In genomic region chr17:29597361-29598172, GRCh38 we compare ENCODE assay signal across 17 cellular contexts. TPM values are rescaled to one million over a fixed set of nuclear protein-coding genes. Genes with fewer than 3 reads are reported as not detected.
DNase-seq lines count a peak whose midpoint lies in the region; ATAC-seq, FAIRE-seq and TF ChIP-seq lines count a peak whose summit lies in the region.
"Had no signal": no experiment of that assay in that cellular context is flagged by ENCODE, and none has a peak within 500 bp of the region (broad histone marks: within the 10 kb centered on the region; RNA-seq: fewer than 3 reads in every experiment).

No MANE protein-coding gene starts in this region.

- no peak overlapping the region for H3K14ac ChIP-seq in H9 (ENCODE audit: insufficient read depth, low read length)

- H3K4me2 ChIP-seq in H9 (ENCODE audit: insufficient read depth, insufficient read length, low read length) (peak overlapping the region; percentile 7), HepG2 (ENCODE audit: low read depth, low read length) (no peak overlapping the region)

- H3K4me1 ChIP-seq in BE2C (peaks cover 10% of the 10 kb centered on the region), H9 (ENCODE audit: insufficient read depth, low read length) (peaks cover 4% of the 10 kb centered on the region; the same call in 1 of the 2 replicates), Panc1 (ENCODE audit: control insufficient read depth, insufficient read depth, low read length) (peaks cover 41% of the 10 kb centered on the region), HepG2 (ENCODE audit: insufficient read depth, low read length) (peaks cover 43% of the 10 kb centered on the region), left lung (peaks cover 3 to 15% of the 10 kb centered on the region in 2 donors)

- H4K8ac ChIP-seq in H9 (replicated peaks; ENCODE audit: insufficient read length, low read depth, low read length), result no peak overlapping the region

- peak overlapping the region; percentile 7 to 66; a peak in 3 of 5 replicates for H3K4me3 Mint-ChIP-seq in H9
- H3K4me3 Mint-ChIP-seq: activated naive CD4-positive, alpha-beta T cell treated with anti-CD3 and anti-CD28 coated beads, Interleukin-2, amount 10 ng/mL, durations not matched to agents 7 days and 5 days; stimulated activated effector memory CD8-positive, alpha-beta T cell treated with anti-CD3 and anti-CD28 coated beads, Interleukin-12 subunit alpha, Interleukin-12 subunit beta, amount 100 ng/mL, for 72 hours had no signal

- H4K5ac ChIP-seq in H9 (ENCODE audit: insufficient read length, low read depth, low read length), result no peak overlapping the region

- H3K9me3 Mint-ChIP-seq in H9, result peaks cover 0 to 3% of the 10 kb centered on the region in 2 experiments; a peak in 1 of 5 replicates
- H3K9me3 Mint-ChIP-seq: activated naive CD4-positive, alpha-beta T cell treated with anti-CD3 and anti-CD28 coated beads, Interleukin-2, amount 10 ng/mL, durations not matched to agents 7 days and 5 days; stimulated activated effector memory CD8-positive, alpha-beta T cell treated with anti-CD3 and anti-CD28 coated beads, Interleukin-12 subunit alpha, Interleukin-12 subunit beta, amount 100 ng/mL, for 72 hours had no signal

- H3K27ac Mint-ChIP-seq in H9, result peak overlapping the region; percentile 33 to 68 (median 53); a peak in 5 of 7 replicates
- H3K27ac Mint-ChIP-seq: activated naive CD4-positive, alpha-beta T cell treated with anti-CD3 and anti-CD28 coated beads, Interleukin-2, amount 10 ng/mL, durations not matched to agents 7 days and 5 days; stimulated activated effector memory CD8-positive, alpha-beta T cell treated with anti-CD3 and anti-CD28 coated beads, Interleukin-12 subunit alpha, Interleukin-12 subunit beta, amount 100 ng/mL, for 72 hours had no signal

- H3K79me1 ChIP-seq in H9 (ENCODE audit: insufficient read depth, low read depth, low read length, poor library complexity, severe bottlenecking), result no peaks in the 10 kb centered on the region

- ATAC-seq in Panc1, result no peak
- ATAC-seq in HepG2, result no peak
- ATAC-seq in left lung, result no peak
- ATAC-seq: stimulated activated effector memory CD8-positive, alpha-beta T cell treated with anti-CD3 and anti-CD28 coated beads, Interleukin-12 subunit alpha, Interleukin-12 subunit beta, amount 100 ng/mL, for 72 hours had no signal

- no peak for TF ChIP-seq POLR2A in HepG2 (IDR thresholded peaks at IDR 0.05; ENCODE audit: insufficient read depth in 1 of 2, low read depth in 2 of 2, low read length in 2 of 2)

- H2AK5ac ChIP-seq in H9 (ENCODE audit: insufficient read length, low read length), result no peak overlapping the region

- CTCF ChIA-PET in Panc1 (lab: Charles Lee) (interaction anchor here (1.5 kb wide), 1 partner anchor 19 kb away, joined by 5 read pairs; no protein-coding TSS in a partner anchor), HepG2 (lab: Yijun Ruan, JAX; ENCODE audit: low intra/inter-chr PET ratio, low total read pairs) (no interaction called here)

- no peak overlapping the region for H2BK12ac ChIP-seq in H9 (ENCODE audit: insufficient read length, low read depth, low read length)

- H3K27ac ChIP-seq in H9 (ENCODE audit: insufficient read length, low read depth, low read length) (no peak overlapping the region), Panc1 (ENCODE audit: low read length) (peak overlapping the region; percentile 25; the same call in 1 of the 2 replicates), HepG2 (ENCODE audit: extremely low read length, insufficient read depth, low read length) (no peak overlapping the region), left lung (no peak overlapping the region)

- H3K4me3 ChIP-seq in BE2C (ENCODE audit: low read depth, low read length), result no peak overlapping the region
- H3K4me3 ChIP-seq in Panc1 (ENCODE audit: low read depth in 2 of 2, low read length in 2 of 2), result no peak overlapping the region
- H3K4me3 ChIP-seq in HepG2 (replicated peaks in 1 of 3; ENCODE audit: insufficient read depth in 1 of 3, low read depth in 2 of 3, low read length in 3 of 3), result no peak overlapping the region
- no peak overlapping the region for H3K4me3 ChIP-seq in left lung

- H2BK20ac ChIP-seq in H9 (ENCODE audit: low read depth, low read length, poor library complexity, severe bottlenecking), result no peak overlapping the region

- H2AFZ ChIP-seq in H9 (ENCODE audit: low read length) (no peak overlapping the region), HepG2 (ENCODE audit: low read length) (no peak overlapping the region)

- H2BK5ac ChIP-seq in H9 (ENCODE audit: insufficient read length, low read length), result no peak overlapping the region

- H3K9ac ChIP-seq in H9 (ENCODE audit: extremely low read depth, insufficient read length, low read length) (no peak overlapping the region), HepG2 (ENCODE audit: insufficient read depth, low read depth, low read length) (no peak overlapping the region)

- no peak overlapping the region for H4K91ac ChIP-seq in H9 (ENCODE audit: insufficient read length, low read depth, low read length)

- intact Hi-C loops in Panc1 (cut with micrococcal nuclease; ENCODE audit: unreplicated experiment) (no loop called here), HepG2 (cut with micrococcal nuclease; ENCODE audit: unreplicated experiment) (loop anchor here (10.0 kb wide), 1 partner anchor 223 kb away; no protein-coding TSS in a partner anchor), left lung (cut with DNase I) (no loop called here)

- no peaks in the 10 kb centered on the region for H3K9me3 ChIP-seq in BE2C
- H3K9me3 ChIP-seq in H9 (ENCODE audit: control insufficient read depth, low read depth, low read length), result no peaks in the 10 kb centered on the region
- no peaks in the 10 kb centered on the region for H3K9me3 ChIP-seq in Panc1 (ENCODE audit: control insufficient read depth, insufficient read depth, low read depth, low read length)
- H3K9me3 ChIP-seq in HepG2 (ENCODE audit: low read length), result no peaks in the 10 kb centered on the region
- no peaks in the 10 kb centered on the region for H3K9me3 ChIP-seq in left lung

- H3K36me3 Mint-ChIP-seq in H9 (ENCODE audit: insufficient read depth in 1 of 3, low read depth in 3 of 3), result peaks cover 0 to 2% (median 0%) of the 10 kb centered on the region in 3 experiments; a peak in 1 of 7 replicates
- H3K36me3 Mint-ChIP-seq: activated naive CD4-positive, alpha-beta T cell treated with anti-CD3 and anti-CD28 coated beads, Interleukin-2, amount 10 ng/mL, durations not matched to agents 7 days and 5 days; stimulated activated effector memory CD8-positive, alpha-beta T cell treated with anti-CD3 and anti-CD28 coated beads, Interleukin-12 subunit alpha, Interleukin-12 subunit beta, amount 100 ng/mL, for 72 hours had no signal

- POLR2A ChIA-PET in Panc1 (lab: Charles Lee), result interaction anchor here (0.6 kb wide), 1 partner anchor 283 kb away, joined by 3 read pairs; no protein-coding TSS in a partner anchor
- POLR2A ChIA-PET in HepG2 (lab: Yijun Ruan, JAX), result no interaction called here

- H3K4ac ChIP-seq in H9 (ENCODE audit: low read depth, low read length), result no peak overlapping the region

- no CpG with 5 or more reads among the region's 13 CpGs for WGBS in H9 (ENCODE audit: extremely low coverage, insufficient read length, low lambda C conversion rate)
- WGBS in HepG2 (ENCODE audit: low lambda C conversion rate), result 34% methylated on average over 5 of the region's 13 CpGs

- no peak for TF ChIP-seq CTCF in BE2C (IDR thresholded peaks at IDR 0.05; ENCODE audit: low read depth, low read length)
- TF ChIP-seq CTCF in H9 (conservative IDR thresholded peaks at IDR 0.05), result no peak
- TF ChIP-seq CTCF in Panc1 (IDR thresholded peaks at IDR 0.05), result no peak
- TF ChIP-seq CTCF in HepG2 (CRISPR knock-in tag; IDR thresholded peaks at IDR 0.05), result no peak
- no peak for TF ChIP-seq CTCF in left lung (IDR thresholded peaks at IDR 0.05)

- H3K4me1 Mint-ChIP-seq in H9, result peaks cover 25 to 58% of the 10 kb centered on the region in 2 experiments

- no peak for TF ChIP-seq RAD21 in HepG2 (CRISPR knock-in tag; IDR thresholded peaks at IDR 0.05)

- DNase-seq in BE2C (peak; percentile 67), H9 (no peak), Panc1 (ENCODE audit: low read depth, low spot score) (no peak), HepG2 (ENCODE audit: low spot score) (no peak), left lung (no peak), A172 (ENCODE audit: low spot score) (no peak)
- DNase-seq in stimulated activated CD4-positive, alpha-beta T cell treated with anti-CD3 and anti-CD28 coated beads, Interleukin-4, amount 100 ng/mL, for 4 hours, result no peak
- DNase-seq in activated effector memory CD4-positive, alpha-beta T cell treated with Interleukin-2 at 50 U/mL for 16 hours, result no peak
- DNase-seq: activated CD4-positive, CD25-positive, alpha-beta regulatory T cell treated with anti-CD3 and anti-CD28 coated beads, Interleukin-2, amount 50 U/mL, for 72 hours; activated CD8-positive, alpha-beta memory T cell treated with anti-CD3 and anti-CD28 coated beads, Interleukin-2, amount 50 U/mL, for 4 hours; activated naive CD4-positive, alpha-beta T cell treated with anti-CD3 and anti-CD28 coated beads, Interleukin-2, amount 10 ng/mL, durations not matched to agents 7 days and 5 days; DMS153; effector memory CD4-positive, alpha-beta T cell; GOT3; mammary epithelial cell; T-helper 2 cell had no signal

- H3K27me3 ChIP-seq in BE2C (no peaks in the 10 kb centered on the region), H9 (ENCODE audit: insufficient read depth, low read length) (no peaks in the 10 kb centered on the region), Panc1 (ENCODE audit: control insufficient read depth, insufficient read depth, low read length) (no peaks in the 10 kb centered on the region), HepG2 (ENCODE audit: control insufficient read depth in 1 of 2, insufficient read depth in 2 of 2, low read length in 2 of 2) (peaks cover 3 to 33% of the 10 kb centered on the region in 2 experiments; a peak in 3 of 5 replicates), left lung (peaks cover 0 to 22% of the 10 kb centered on the region in 2 donors)

- H3K23me2 ChIP-seq in H9 (ENCODE audit: insufficient read length, low read depth, low read length, poor library complexity, severe bottlenecking), result peaks cover 12% of the 10 kb centered on the region

- H4K20me1 ChIP-seq in H9 (ENCODE audit: control insufficient read depth, insufficient read depth, insufficient read length) (no peaks in the 10 kb centered on the region), HepG2 (ENCODE audit: insufficient read depth, low read length) (no peaks in the 10 kb centered on the region)

- no peak for TF ChIP-seq EP300 in HepG2 (IDR thresholded peaks at IDR 0.05; ENCODE audit: low read depth in 2 of 2, low read length in 2 of 2)
- TF ChIP-seq EP300 in HepG2 (CRISPR knock-in tag; IDR thresholded peaks at IDR 0.05; ENCODE audit: borderline replicate concordance), result no peak

- H3K36me3 ChIP-seq in BE2C (no peaks in the 10 kb centered on the region), Panc1 (ENCODE audit: control insufficient read depth, insufficient read depth, low read length) (no peaks in the 10 kb centered on the region), HepG2 (replicated peaks in 1 of 2; ENCODE audit: control insufficient read depth in 1 of 2, insufficient read depth in 2 of 2, low read length in 2 of 2) (no peaks in the 10 kb centered on the region), left lung (no peaks in the 10 kb centered on the region)

- BruUV-seq in Panc1 (replicated peaks; lab: Mats Ljungman, UMichigan) (no TSS peak), HepG2 (replicated peaks; lab: Mats Ljungman, UMichigan) (no TSS peak)

- peaks cover 2% of the 10 kb centered on the region for H3K27me3 Mint-ChIP-seq in H9 (ENCODE audit: low read depth)

- H3K18ac ChIP-seq in H9 (ENCODE audit: insufficient read length, low read depth, low read length), result peak overlapping the region; percentile 23

- FAIRE-seq in HepG2 (lab: Jason Lieb, UNC), result no peak

- no peak overlapping the region for H3K23ac ChIP-seq in H9 (ENCODE audit: insufficient read length, low read depth, low read length)

- no peak overlapping the region for H2BK15ac ChIP-seq in H9 (ENCODE audit: low read depth, low read length)

- H2BK120ac ChIP-seq in H9 (ENCODE audit: low read depth, low read length, poor library complexity, severe bottlenecking), result no peak overlapping the region

- no peak overlapping the region for H3K56ac ChIP-seq in H9 (ENCODE audit: insufficient read length, low read depth, low read length)

- in situ Hi-C loops in Panc1 (cut with HindIII; ENCODE audit: low pct_unique_long_range_greater_than_20kb, low sequenced_read_pairs), result no loop called here
- in situ Hi-C loops in HepG2 (cut with HindIII; ENCODE audit: extremely low pct_ligation_motif_present, low pct_unique_long_range_greater_than_20kb), result no loop called here

- H3K79me2 ChIP-seq in H9 (ENCODE audit: insufficient read depth, low read length) (no peaks in the 10 kb centered on the region; the same call in 1 of the 2 replicates), HepG2 (ENCODE audit: insufficient read depth, low read length) (no peaks in the 10 kb centered on the region)

- H3T11ph ChIP-seq in H9 (ENCODE audit: low read length), result no peak overlapping the region

RNA-seq across cellular contexts. Expression of gene ANKRD13B, which starts 4.6 kb away (rescaled TPM):
- 84.2 TPM for polyA plus RNA-seq in BE2C (2012; ENCODE audit: insufficient read depth, insufficient read length, low read depth)
- total RNA-seq in H9 (2021) (21.6 and 24.2 TPM in 2 replicates), Panc1 (2021; ENCODE audit: unreplicated experiment) (31.4 TPM), HepG2 (2016; rRNA removed; fragmentation: Illumina TruSeq; extraction: Trizol) (1.6 and 1.7 TPM in 2 replicates), left lung (10 to 100 TPM in 1 of 2 donors, 1 to 10 TPM in 1; 8.8 to 10.2 TPM)
- polyA plus RNA-seq in Panc1 (2012; ENCODE audit: insufficient read length), result 34.3 TPM
- total RNA-seq in HepG2 (2016; cell fraction: cytosol; rRNA removed; fragmentation: Illumina TruSeq; extraction: Trizol; ENCODE audit: low read depth), result 0.71 and 0.79 TPM in 2 replicates
- total RNA-seq in HepG2 (2016; cell fraction: insoluble cytoplasmic fraction; rRNA removed; fragmentation: Illumina TruSeq; extraction: Trizol), result 0.76 and 1.6 TPM in 2 replicates
- total RNA-seq in HepG2 (2016; cell fraction: membrane; rRNA removed; fragmentation: Illumina TruSeq; extraction: Trizol), result 1.5 and 1.9 TPM in 2 replicates
- total RNA-seq in HepG2 (2016; cell fraction: nucleus; rRNA removed; fragmentation: Illumina TruSeq; extraction: Trizol), result 2.0 and 2.4 TPM in 2 replicates
- polyA plus RNA-seq in HepG2 (2011; rRNA removed), result 1.8 and 2.2 TPM in 2 replicates
- 0.83 and 1.4 TPM in 2 replicates for polyA plus RNA-seq in HepG2 (2011; cell fraction: cytosol; rRNA removed)
- polyA plus RNA-seq in HepG2 (2011; cell fraction: nucleus; rRNA removed), result 9.9 and 14.7 TPM in 2 replicates
- polyA plus RNA-seq in HepG2 (2012), result 1.2 and 2.1 TPM in 2 replicates
- 0.67 and 0.84 TPM in 2 replicates for polyA plus RNA-seq in HepG2 (2016; cell fraction: cytosol; fragmentation: Illumina TruSeq; extraction: Trizol; ENCODE audit: low read depth)
- 1.7 and 2.2 TPM in 2 replicates for polyA plus RNA-seq in HepG2 (2016; cell fraction: insoluble cytoplasmic fraction; fragmentation: Illumina TruSeq; extraction: Trizol; ENCODE audit: low read depth)
- polyA plus RNA-seq in HepG2 (2016; cell fraction: membrane; fragmentation: Illumina TruSeq; extraction: Trizol; ENCODE audit: low read depth), result 1.7 and 1.9 TPM in 2 replicates
- polyA plus RNA-seq in HepG2 (2016; cell fraction: nucleus; fragmentation: Illumina TruSeq; extraction: Trizol; ENCODE audit: insufficient read depth, low read depth), result 6.1 and 8.4 TPM in 2 replicates
- 3.0 and 21.2 TPM in 2 replicates for polyA minus RNA-seq in HepG2 (2011; rRNA and poly(A)+ RNA removed; ENCODE audit: low replicate concordance)
- 1.5 and 1.8 TPM in 2 replicates for polyA minus RNA-seq in HepG2 (2011; cell fraction: cytosol; rRNA and poly(A)+ RNA removed)
- 0.75 and 1.8 TPM in 2 replicates for polyA minus RNA-seq in HepG2 (2011; cell fraction: nucleus; rRNA and poly(A)+ RNA removed)
- 17.6 and 21.8 TPM in 2 replicates for total RNA-seq in A172 (2014; rRNA removed; shearing (Covaris generic))

RNA-seq across cellular contexts. Expression of gene GIT1, which starts 8.1 kb away (rescaled TPM):
- polyA plus RNA-seq in BE2C (2012; ENCODE audit: insufficient read depth, insufficient read length, low read depth), result 48.9 TPM
- total RNA-seq in H9 (2021) (47.0 and 47.4 TPM in 2 replicates), Panc1 (2021; ENCODE audit: unreplicated experiment) (94.6 TPM), HepG2 (2016; rRNA removed; fragmentation: Illumina TruSeq; extraction: Trizol) (12.9 and 14.2 TPM in 2 replicates), left lung (10 to 100 TPM; 40.3 to 48.3 TPM)
- 105 TPM for polyA plus RNA-seq in Panc1 (2012; ENCODE audit: insufficient read length)
- 6.7 and 9.1 TPM in 2 replicates for total RNA-seq in HepG2 (2016; cell fraction: cytosol; rRNA removed; fragmentation: Illumina TruSeq; extraction: Trizol; ENCODE audit: low read depth)
- 11.3 and 13.5 TPM in 2 replicates for total RNA-seq in HepG2 (2016; cell fraction: insoluble cytoplasmic fraction; rRNA removed; fragmentation: Illumina TruSeq; extraction: Trizol)
- total RNA-seq in HepG2 (2016; cell fraction: membrane; rRNA removed; fragmentation: Illumina TruSeq; extraction: Trizol), result 23.5 and 27.1 TPM in 2 replicates
- 11.7 and 17.3 TPM in 2 replicates for total RNA-seq in HepG2 (2016; cell fraction: nucleus; rRNA removed; fragmentation: Illumina TruSeq; extraction: Trizol)
- polyA plus RNA-seq in HepG2 (2011; rRNA removed), result 30.8 and 31.5 TPM in 2 replicates
- 17.1 and 24.2 TPM in 2 replicates for polyA plus RNA-seq in HepG2 (2011; cell fraction: cytosol; rRNA removed)
- polyA plus RNA-seq in HepG2 (2011; cell fraction: nucleus; rRNA removed), result 56.8 and 69.2 TPM in 2 replicates
- polyA plus RNA-seq in HepG2 (2012), result 15.9 and 22.4 TPM in 2 replicates
- polyA plus RNA-seq in HepG2 (2016; cell fraction: cytosol; fragmentation: Illumina TruSeq; extraction: Trizol; ENCODE audit: low read depth), result 12.0 and 13.0 TPM in 2 replicates
- polyA plus RNA-seq in HepG2 (2016; cell fraction: insoluble cytoplasmic fraction; fragmentation: Illumina TruSeq; extraction: Trizol; ENCODE audit: low read depth), result 17.0 and 22.9 TPM in 2 replicates
- 26.3 and 34.9 TPM in 2 replicates for polyA plus RNA-seq in HepG2 (2016; cell fraction: membrane; fragmentation: Illumina TruSeq; extraction: Trizol; ENCODE audit: low read depth)
- polyA plus RNA-seq in HepG2 (2016; cell fraction: nucleus; fragmentation: Illumina TruSeq; extraction: Trizol; ENCODE audit: insufficient read depth, low read depth), result 31.9 and 33.9 TPM in 2 replicates
- polyA minus RNA-seq in HepG2 (2011; rRNA and poly(A)+ RNA removed; ENCODE audit: low replicate concordance), result 51.4 and 110 TPM in 2 replicates
- polyA minus RNA-seq in HepG2 (2011; cell fraction: cytosol; rRNA and poly(A)+ RNA removed), result 17.5 and 20.2 TPM in 2 replicates
- 22.8 and 25.5 TPM in 2 replicates for polyA minus RNA-seq in HepG2 (2011; cell fraction: nucleus; rRNA and poly(A)+ RNA removed)
- 51.8 and 53.2 TPM in 2 replicates for total RNA-seq in A172 (2014; rRNA removed; shearing (Covaris generic))

RNA-seq across cellular contexts. Expression of gene CORO6, which starts 25.1 kb away (rescaled TPM):
- polyA plus RNA-seq in BE2C (2012; ENCODE audit: insufficient read depth, insufficient read length, low read depth), result 7.5 TPM
- total RNA-seq in H9 (2021), result 2.3 and 2.6 TPM in 2 replicates
- total RNA-seq in Panc1 (2021; ENCODE audit: unreplicated experiment), result 9.7 TPM
- polyA plus RNA-seq in Panc1 (2012; ENCODE audit: insufficient read length), result 11.8 TPM
- 0.42 TPM in 1 of 2 replicates, not detected in the other for total RNA-seq in HepG2 (2016; rRNA removed; fragmentation: Illumina TruSeq; extraction: Trizol)
- total RNA-seq in HepG2 (2016; cell fraction: cytosol; rRNA removed; fragmentation: Illumina TruSeq; extraction: Trizol; ENCODE audit: low read depth), result 0.10 TPM in 1 of 2 replicates, not detected in the other
- total RNA-seq in HepG2 (2016; cell fraction: insoluble cytoplasmic fraction; rRNA removed; fragmentation: Illumina TruSeq; extraction: Trizol), result 0.15 and 0.39 TPM in 2 replicates
- 0.14 TPM in 1 of 2 replicates, not detected in the other for total RNA-seq in HepG2 (2016; cell fraction: membrane; rRNA removed; fragmentation: Illumina TruSeq; extraction: Trizol)
- total RNA-seq in HepG2 (2016; cell fraction: nucleus; rRNA removed; fragmentation: Illumina TruSeq; extraction: Trizol), result 0.38 and 0.71 TPM in 2 replicates
- 0.82 and 1.2 TPM in 2 replicates for polyA plus RNA-seq in HepG2 (2011; rRNA removed)
- polyA plus RNA-seq in HepG2 (2011; cell fraction: cytosol; rRNA removed), result 0.20 and 0.22 TPM in 2 replicates
- polyA plus RNA-seq in HepG2 (2011; cell fraction: nucleus; rRNA removed), result 10.2 and 12.8 TPM in 2 replicates
- 0.16 and 0.25 TPM in 2 replicates for polyA plus RNA-seq in HepG2 (2012)
- 0.12 TPM in 1 of 2 replicates, not detected in the other for polyA plus RNA-seq in HepG2 (2016; cell fraction: cytosol; fragmentation: Illumina TruSeq; extraction: Trizol; ENCODE audit: low read depth)
- polyA plus RNA-seq in HepG2 (2016; cell fraction: insoluble cytoplasmic fraction; fragmentation: Illumina TruSeq; extraction: Trizol; ENCODE audit: low read depth), result 0.20 TPM in 1 of 2 replicates, not detected in the other
- polyA plus RNA-seq in HepG2 (2016; cell fraction: membrane; fragmentation: Illumina TruSeq; extraction: Trizol; ENCODE audit: low read depth), result not detected in 2 replicates
- polyA plus RNA-seq in HepG2 (2016; cell fraction: nucleus; fragmentation: Illumina TruSeq; extraction: Trizol; ENCODE audit: insufficient read depth, low read depth), result 0.96 and 2.4 TPM in 2 replicates
- 4.6 TPM in 1 of 2 replicates, not detected in the other for polyA minus RNA-seq in HepG2 (2011; rRNA and poly(A)+ RNA removed; ENCODE audit: low replicate concordance)
- not detected in 2 replicates for polyA minus RNA-seq in HepG2 (2011; cell fraction: cytosol; rRNA and poly(A)+ RNA removed)
- 0.50 and 0.52 TPM in 2 replicates for polyA minus RNA-seq in HepG2 (2011; cell fraction: nucleus; rRNA and poly(A)+ RNA removed)
- total RNA-seq in left lung, result 1 to 10 TPM; 3.8 to 3.9 TPM
- 12.2 and 14.8 TPM in 2 replicates for total RNA-seq in A172 (2014; rRNA removed; shearing (Covaris generic))

RNA-seq across cellular contexts. Expression of gene TP53I13, which starts 29.1 kb away (rescaled TPM):
- 11.0 TPM for polyA plus RNA-seq in BE2C (2012; ENCODE audit: insufficient read depth, insufficient read length, low read depth)
- 27.1 and 28.1 TPM in 2 replicates for total RNA-seq in H9 (2021)
- total RNA-seq in Panc1 (2021; ENCODE audit: unreplicated experiment), result 123 TPM
- polyA plus RNA-seq in Panc1 (2012; ENCODE audit: insufficient read length), result 200 TPM
- 9.9 and 25.7 TPM in 2 replicates for total RNA-seq in HepG2 (2016; rRNA removed; fragmentation: Illumina TruSeq; extraction: Trizol)
- 17.6 and 23.7 TPM in 2 replicates for total RNA-seq in HepG2 (2016; cell fraction: cytosol; rRNA removed; fragmentation: Illumina TruSeq; extraction: Trizol; ENCODE audit: low read depth)
- total RNA-seq in HepG2 (2016; cell fraction: insoluble cytoplasmic fraction; rRNA removed; fragmentation: Illumina TruSeq; extraction: Trizol), result 9.5 and 27.0 TPM in 2 replicates
- 15.6 and 16.0 TPM in 2 replicates for total RNA-seq in HepG2 (2016; cell fraction: membrane; rRNA removed; fragmentation: Illumina TruSeq; extraction: Trizol)
- 23.1 and 26.1 TPM in 2 replicates for total RNA-seq in HepG2 (2016; cell fraction: nucleus; rRNA removed; fragmentation: Illumina TruSeq; extraction: Trizol)
- 16.9 and 29.2 TPM in 2 replicates for polyA plus RNA-seq in HepG2 (2011; rRNA removed)
- polyA plus RNA-seq in HepG2 (2011; cell fraction: cytosol; rRNA removed), result 15.5 and 31.8 TPM in 2 replicates
- 136 and 174 TPM in 2 replicates for polyA plus RNA-seq in HepG2 (2011; cell fraction: nucleus; rRNA removed)
- 12.7 and 18.1 TPM in 2 replicates for polyA plus RNA-seq in HepG2 (2012)
- polyA plus RNA-seq in HepG2 (2016; cell fraction: cytosol; fragmentation: Illumina TruSeq; extraction: Trizol; ENCODE audit: low read depth), result 9.2 and 10.2 TPM in 2 replicates
- polyA plus RNA-seq in HepG2 (2016; cell fraction: insoluble cytoplasmic fraction; fragmentation: Illumina TruSeq; extraction: Trizol; ENCODE audit: low read depth), result 8.5 and 9.5 TPM in 2 replicates
- polyA plus RNA-seq in HepG2 (2016; cell fraction: membrane; fragmentation: Illumina TruSeq; extraction: Trizol; ENCODE audit: low read depth), result 10.4 and 10.9 TPM in 2 replicates
- 51.8 and 59.8 TPM in 2 replicates for polyA plus RNA-seq in HepG2 (2016; cell fraction: nucleus; fragmentation: Illumina TruSeq; extraction: Trizol; ENCODE audit: insufficient read depth, low read depth)
- polyA minus RNA-seq in HepG2 (2011; rRNA and poly(A)+ RNA removed; ENCODE audit: low replicate concordance), result 25.1 and 43.5 TPM in 2 replicates
- polyA minus RNA-seq in HepG2 (2011; cell fraction: cytosol; rRNA and poly(A)+ RNA removed), result 18.8 and 20.0 TPM in 2 replicates
- 16.1 and 22.5 TPM in 2 replicates for polyA minus RNA-seq in HepG2 (2011; cell fraction: nucleus; rRNA and poly(A)+ RNA removed)
- 10 to 100 TPM; 53.3 to 58.5 TPM for total RNA-seq in left lung
- 64.1 and 68.5 TPM in 2 replicates for total RNA-seq in A172 (2014; rRNA removed; shearing (Covaris generic))

RNA-seq across cellular contexts. Expression of gene ABHD15, which starts 30.7 kb away (rescaled TPM):
- 0.12 TPM for polyA plus RNA-seq in BE2C (2012; ENCODE audit: insufficient read depth, insufficient read length, low read depth)
- 1.7 and 2.5 TPM in 2 replicates for total RNA-seq in H9 (2021)
- 33.7 TPM for total RNA-seq in Panc1 (2021; ENCODE audit: unreplicated experiment)
- polyA plus RNA-seq in Panc1 (2012; ENCODE audit: insufficient read length), result 25.9 TPM
- 4.8 and 7.7 TPM in 2 replicates for total RNA-seq in HepG2 (2016; rRNA removed; fragmentation: Illumina TruSeq; extraction: Trizol)
- 0.44 and 0.91 TPM in 2 replicates for total RNA-seq in HepG2 (2016; cell fraction: cytosol; rRNA removed; fragmentation: Illumina TruSeq; extraction: Trizol; ENCODE audit: low read depth)
- total RNA-seq in HepG2 (2016; cell fraction: insoluble cytoplasmic fraction; rRNA removed; fragmentation: Illumina TruSeq; extraction: Trizol), result 5.0 and 7.3 TPM in 2 replicates
- 3.2 and 3.6 TPM in 2 replicates for total RNA-seq in HepG2 (2016; cell fraction: membrane; rRNA removed; fragmentation: Illumina TruSeq; extraction: Trizol)
- 6.6 and 6.7 TPM in 2 replicates for total RNA-seq in HepG2 (2016; cell fraction: nucleus; rRNA removed; fragmentation: Illumina TruSeq; extraction: Trizol)
- polyA plus RNA-seq in HepG2 (2011; rRNA removed), result 2.4 and 2.9 TPM in 2 replicates
- 2.6 and 2.7 TPM in 2 replicates for polyA plus RNA-seq in HepG2 (2011; cell fraction: cytosol; rRNA removed)
- 2.3 and 2.7 TPM in 2 replicates for polyA plus RNA-seq in HepG2 (2011; cell fraction: nucleus; rRNA removed)
- polyA plus RNA-seq in HepG2 (2012), result 2.3 and 2.8 TPM in 2 replicates
- polyA plus RNA-seq in HepG2 (2016; cell fraction: cytosol; fragmentation: Illumina TruSeq; extraction: Trizol; ENCODE audit: low read depth), result 0.60 and 0.61 TPM in 2 replicates
- polyA plus RNA-seq in HepG2 (2016; cell fraction: insoluble cytoplasmic fraction; fragmentation: Illumina TruSeq; extraction: Trizol; ENCODE audit: low read depth), result 4.7 and 5.2 TPM in 2 replicates
- 1.9 and 2.1 TPM in 2 replicates for polyA plus RNA-seq in HepG2 (2016; cell fraction: membrane; fragmentation: Illumina TruSeq; extraction: Trizol; ENCODE audit: low read depth)
- polyA plus RNA-seq in HepG2 (2016; cell fraction: nucleus; fragmentation: Illumina TruSeq; extraction: Trizol; ENCODE audit: insufficient read depth, low read depth), result 8.6 and 9.0 TPM in 2 replicates
- 9.2 and 15.6 TPM in 2 replicates for polyA minus RNA-seq in HepG2 (2011; rRNA and poly(A)+ RNA removed; ENCODE audit: low replicate concordance)
- 2.6 and 3.4 TPM in 2 replicates for polyA minus RNA-seq in HepG2 (2011; cell fraction: cytosol; rRNA and poly(A)+ RNA removed)
- polyA minus RNA-seq in HepG2 (2011; cell fraction: nucleus; rRNA and poly(A)+ RNA removed), result 3.6 and 5.5 TPM in 2 replicates
- 10 to 100 TPM; 10.9 to 11.3 TPM for total RNA-seq in left lung
- total RNA-seq in A172 (2014; rRNA removed; shearing (Covaris generic)), result 11.6 and 11.7 TPM in 2 replicates
